ENCODE assay signal across 24 cellular contexts in the genomic region with DNA sequence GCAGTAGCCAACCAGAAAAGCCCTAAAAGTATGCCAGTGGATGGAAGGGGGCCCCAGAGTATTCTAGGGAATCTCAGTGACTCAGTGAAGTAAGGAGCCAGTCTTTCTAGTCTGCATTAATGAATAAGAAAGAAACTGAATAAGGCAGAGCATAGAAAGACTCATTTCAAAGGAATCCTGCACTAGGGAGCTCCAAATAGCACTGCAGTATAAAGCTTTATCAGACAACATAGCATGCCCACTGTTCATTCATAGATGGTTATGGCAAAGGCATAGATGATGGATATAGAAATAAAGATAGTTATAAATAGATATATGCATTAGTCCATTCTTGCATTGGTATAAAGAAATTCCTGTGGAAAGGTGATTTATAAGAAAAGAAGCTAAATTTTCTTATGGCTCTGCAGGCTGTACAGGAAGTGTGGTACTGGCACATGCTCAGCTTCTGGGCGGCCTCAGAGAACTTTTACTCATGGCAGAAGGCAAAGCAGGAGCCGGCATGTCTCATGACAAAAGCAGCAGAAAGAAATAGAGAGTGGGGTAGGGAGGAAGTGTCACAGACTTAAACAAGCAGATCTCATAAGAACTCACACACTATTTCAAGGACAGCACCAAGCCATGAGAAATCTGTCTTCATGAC.
"Had no signal": no experiment of that assay in that cellular context is flagged by ENCODE, and none has a peak within 500 bp of the region (broad histone marks: within the 10 kb centered on the region; RNA-seq: fewer than 3 reads in every experiment).

No MANE protein-coding gene starts in this region.

- H3K36me3 Mint-ChIP-seq: naive thymus-derived CD4-positive, alpha-beta T cell; natural killer cell treated with Interleukin-12 subunit alpha and Interleukin-12 subunit beta and Interleukin-15 and Interleukin-18, amount 100 ng/mL, for 72 hours; stimulated activated naive B cell treated with anti-CD40 and anti-IgM and Interleukin-4, amounts not matched to agents 10 μg/mL and 1 μg/mL and 100 μg/mL, for 72 hours had no signal

- H3K4me1 ChIP-seq: left ventricle myocardium inferior, stomach, testis, thyroid gland, transverse colon, upper lobe of left lung, vagina had no signal

- H3K27ac ChIP-seq: left ventricle myocardium inferior, ovary, skin epidermis, stomach, testis, thyroid gland, transverse colon, upper lobe of left lung, vagina had no signal

- H3K27ac Mint-ChIP-seq: naive thymus-derived CD4-positive, alpha-beta T cell; natural killer cell treated with Interleukin-12 subunit alpha and Interleukin-12 subunit beta and Interleukin-15 and Interleukin-18, amount 100 ng/mL, for 72 hours; progenitor cell of endocrine pancreas; stimulated activated naive B cell treated with anti-CD40 and anti-IgM and Interleukin-4, amounts not matched to agents 10 μg/mL and 1 μg/mL and 100 μg/mL, for 72 hours had no signal

- H3K27me3 ChIP-seq: ovary, stomach, testis, thyroid gland, transverse colon, upper lobe of left lung, vagina had no signal

- H3K4me3 ChIP-seq: left ventricle myocardium inferior, lung, mucosa of descending colon, ovary, skin epidermis, stomach, testis, thyroid gland, transverse colon, upper lobe of left lung, vagina had no signal

- H3K36me3 ChIP-seq: left ventricle myocardium inferior, ovary, stomach, thyroid gland, transverse colon, upper lobe of left lung, vagina had no signal

- H3K27me3 Mint-ChIP-seq: naive thymus-derived CD4-positive, alpha-beta T cell; natural killer cell treated with Interleukin-12 subunit alpha and Interleukin-12 subunit beta and Interleukin-15 and Interleukin-18, amount 100 ng/mL, for 72 hours; progenitor cell of endocrine pancreas; stimulated activated naive B cell treated with anti-CD40 and anti-IgM and Interleukin-4, amounts not matched to agents 10 μg/mL and 1 μg/mL and 100 μg/mL, for 72 hours had no signal

- H3K9me3 Mint-ChIP-seq: natural killer cell treated with Interleukin-12 subunit alpha and Interleukin-12 subunit beta and Interleukin-15 and Interleukin-18, amount 100 ng/mL, for 72 hours had no signal

- H3K4me3 Mint-ChIP-seq: naive thymus-derived CD4-positive, alpha-beta T cell; natural killer cell treated with Interleukin-12 subunit alpha and Interleukin-12 subunit beta and Interleukin-15 and Interleukin-18, amount 100 ng/mL, for 72 hours; stimulated activated naive B cell treated with anti-CD40 and anti-IgM and Interleukin-4, amounts not matched to agents 10 μg/mL and 1 μg/mL and 100 μg/mL, for 72 hours had no signal

- H3K9me3 ChIP-seq: left ventricle myocardium inferior, mucosa of descending colon, ovary, stomach, testis, thyroid gland, transverse colon, upper lobe of left lung, vagina had no signal

- DNase-seq: islet precursor cell; left ventricle myocardium inferior; midbrain; mucosa of descending colon; naive thymus-derived CD4-positive, alpha-beta T cell; ovary; retina; right cardiac atrium; stimulated activated CD4-positive, alpha-beta T cell treated with anti-CD3 and anti-CD28 coated beads, Interleukin-12 subunit alpha, Interleukin-12 subunit beta, amount 100 ng/mL, for 4 hours; stimulated activated CD4-positive, alpha-beta T cell treated with anti-CD3 and anti-CD28 coated beads, Interleukin-15, amount 100 ng/mL, for 24 hours; stimulated activated CD4-positive, alpha-beta T cell treated with anti-CD3 and anti-CD28 coated beads, Interleukin-2, amount 100 ng/mL, for 24 hours; stimulated activated CD4-positive, alpha-beta T cell treated with anti-CD3 and anti-CD28 coated beads, Interleukin-4, amount 100 ng/mL, for 1 hour; stimulated activated naive B cell treated with anti-CD40 and anti-IgM and Interleukin-4, amounts not matched to agents 10 μg/mL and 1 μg/mL and 100 μg/mL, for 72 hours; stimulated activated naive CD8-positive, alpha-beta T cell treated with anti-CD3 and anti-CD28 coated beads, Interleukin-15, Interleukin-2, amounts not matched to agents 100 U/mL and 50 U/mL, for 24 hours; stomach; testis; thyroid gland; transverse colon; upper lobe of left lung had no signal

- H3K4me1 Mint-ChIP-seq: naive thymus-derived CD4-positive, alpha-beta T cell; stimulated activated naive B cell treated with anti-CD40 and anti-IgM and Interleukin-4, amounts not matched to agents 10 μg/mL and 1 μg/mL and 100 μg/mL, for 72 hours had no signal
